Comparison of ENCODE assay signal across 8 cellular contexts in the genomic region with DNA sequence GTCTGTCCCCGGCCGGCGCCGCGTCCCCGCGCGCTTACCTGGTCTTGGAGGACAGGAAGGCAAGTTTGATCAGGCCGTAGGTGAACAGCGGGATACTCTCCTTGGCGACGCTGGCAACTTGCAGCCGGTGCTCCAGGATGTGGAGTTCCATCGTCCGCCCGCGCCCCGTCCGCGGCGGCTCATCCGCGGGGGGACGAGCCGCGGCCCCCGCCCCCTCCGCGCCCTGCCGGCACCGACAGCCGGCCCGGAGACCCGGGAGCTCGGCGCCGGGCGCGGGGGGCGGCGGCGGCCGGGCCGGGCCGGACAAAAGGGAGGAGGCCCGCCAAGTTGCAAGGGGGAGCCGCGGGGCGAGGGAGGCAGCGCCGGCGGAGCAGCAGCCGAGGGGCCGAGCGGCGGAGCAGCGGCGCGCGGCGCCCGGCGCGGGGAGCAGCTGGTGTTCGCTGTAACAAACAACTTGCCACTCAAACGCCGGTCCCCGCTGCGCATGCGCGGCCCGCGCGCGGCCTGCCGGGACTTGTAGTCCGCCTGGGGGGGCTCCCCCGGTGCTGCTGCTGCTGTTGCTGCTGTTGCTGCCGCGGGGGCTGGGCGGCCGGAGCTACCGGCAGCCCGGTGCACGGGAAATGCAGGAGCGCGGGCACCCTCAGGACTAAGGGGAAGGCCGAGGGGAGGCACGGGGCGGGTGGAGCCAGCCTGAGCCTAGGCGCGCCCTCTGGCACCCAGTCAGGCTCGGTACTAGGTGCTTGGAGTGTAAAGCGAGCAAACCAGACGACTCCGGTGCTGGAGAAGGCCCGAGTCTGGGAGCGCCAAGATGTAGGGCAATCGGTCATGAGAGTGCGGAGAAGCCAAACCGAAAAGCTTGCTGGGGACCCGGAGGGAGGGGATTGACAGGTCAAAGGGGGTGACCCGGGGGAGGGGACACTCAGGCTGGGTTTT.
DNase-seq lines count a peak whose midpoint lies in the region; ATAC-seq and TF ChIP-seq lines count a peak whose summit lies in the region.
"Not testable (repeated sequence)": the region's sequence is repeated elsewhere in the genome, so short reads cannot be mapped to it uniquely, and the experiment has no call there.

No MANE protein-coding gene starts in this region.

- WGBS in endodermal cell (ENCODE audit: insufficient coverage in 1 of 2, insufficient read length in 1 of 2), 2 experiments: no CpG with 5 or more reads among the region's 103 CpGs

- TF ChIP-seq CTCF in endodermal cell (conservative IDR thresholded peaks at IDR 0.05); neural crest cell (conservative IDR thresholded peaks at IDR 0.05): not testable (repeated sequence)

- not testable (repeated sequence) for H3K4me1 ChIP-seq in endodermal cell (ENCODE audit: control insufficient read depth, insufficient read depth, low read length)

- H3K36me3 ChIP-seq in endodermal cell (ENCODE audit: control insufficient read depth, insufficient read depth, low read length): not testable (repeated sequence)

- peak; percentile 21 for DNase-seq in activated T-cell treated with anti-CD3 and anti-CD28 coated beads for 48 hours (ENCODE audit: low read depth)
- not testable (repeated sequence) for DNase-seq in endodermal cell
- peak; percentile 13 for DNase-seq in neural crest cell (ENCODE audit: low read depth, low spot score)

- not testable (repeated sequence) for H3K9ac ChIP-seq in endodermal cell (ENCODE audit: extremely low read depth, low read length, poor library complexity, severe bottlenecking)

- not testable (repeated sequence) for H3K36me3 Mint-ChIP-seq in endodermal cell (ENCODE audit: low read depth); neural crest cell (ENCODE audit: low read depth); stimulated activated memory B cell treated with anti-CD40 and anti-IgM and Interleukin-4, amounts not matched to agents 10 μg/mL and 1 μg/mL and 100 μg/mL, for 72 hours

- H3K27ac ChIP-seq in endodermal cell (ENCODE audit: low read depth, low read length): not testable (repeated sequence)

- H3K4me3 Mint-ChIP-seq in endodermal cell: peak overlapping the region; percentile 39
- H3K4me3 Mint-ChIP-seq in neural crest cell; stimulated activated memory B cell treated with anti-CD40 and anti-IgM and Interleukin-4, amounts not matched to agents 10 μg/mL and 1 μg/mL and 100 μg/mL, for 72 hours: not testable (repeated sequence)

- H3K9me3 Mint-ChIP-seq in endodermal cell; neural crest cell; stimulated activated memory B cell treated with anti-CD40 and anti-IgM and Interleukin-4, amounts not matched to agents 10 μg/mL and 1 μg/mL and 100 μg/mL, for 72 hours: not testable (repeated sequence)

- ATAC-seq in GM18520 (IDR thresholded peaks at IDR 0.05; ENCODE audit: unreplicated experiment) (peak; percentile 98), GM21576 (IDR thresholded peaks at IDR 0.05; ENCODE audit: unreplicated experiment) (peak; percentile 86), HG03064 (IDR thresholded peaks at IDR 0.05; ENCODE audit: low read depth, unreplicated experiment) (peak; percentile 85), SK-N-SH treated with all-trans-retinoic acid at 6 μM for 48 hours (peak; percentile 78)
- peak; percentile 92 for ATAC-seq in stimulated activated memory B cell treated with anti-CD40 and anti-IgM and Interleukin-4, amounts not matched to agents 10 μg/mL and 1 μg/mL and 100 μg/mL, for 72 hours

- H3K4me1 Mint-ChIP-seq in endodermal cell; neural crest cell; stimulated activated memory B cell treated with anti-CD40 and anti-IgM and Interleukin-4, amounts not matched to agents 10 μg/mL and 1 μg/mL and 100 μg/mL, for 72 hours: not testable (repeated sequence)

- not testable (repeated sequence) for H3K27me3 Mint-ChIP-seq in endodermal cell (ENCODE audit: insufficient read depth); neural crest cell (ENCODE audit: low read depth); stimulated activated memory B cell treated with anti-CD40 and anti-IgM and Interleukin-4, amounts not matched to agents 10 μg/mL and 1 μg/mL and 100 μg/mL, for 72 hours

- H3K4me3 ChIP-seq in endodermal cell (ENCODE audit: low read length): not testable (repeated sequence)

- not testable (repeated sequence) for H3K9me3 ChIP-seq in endodermal cell (ENCODE audit: control insufficient read depth, low read length)

- not testable (repeated sequence) for H3K27me3 ChIP-seq in endodermal cell (ENCODE audit: control insufficient read depth, insufficient read depth, low read length, poor library complexity, severe bottlenecking)

- not testable (repeated sequence) for H3K27ac Mint-ChIP-seq in endodermal cell; neural crest cell (ENCODE audit: unreplicated experiment); stimulated activated memory B cell treated with anti-CD40 and anti-IgM and Interleukin-4, amounts not matched to agents 10 μg/mL and 1 μg/mL and 100 μg/mL, for 72 hours

TF ChIP-seq in SK-N-SH treated with all-trans-retinoic acid at 6 μM for 48 hours, 23 proteins besides CTCF, POLR2A, EP300 and RAD21:
- peak; percentile 85 for TF ChIP-seq ZFP3 (CRISPR knock-in tag; IDR thresholded peaks at IDR 0.05)
TF ChIP-seq in SK-N-SH treated with all-trans-retinoic acid at 6 μM for 48 hours: peak in this region for 1; not testable (repeated sequence) for 22.
